ENCODE assay signal across 12 cellular contexts in genomic region chr20:57429579-57430202, GRCh38. TPM values are rescaled to one million over a fixed set of nuclear protein-coding genes. Genes with fewer than 3 reads are reported as not detected.
DNase-seq lines count a peak whose midpoint lies in the region; ATAC-seq, FAIRE-seq and TF ChIP-seq lines count a peak whose summit lies in the region.
"Had no signal": no experiment of that assay in that cellular context is flagged by ENCODE, and none has a peak within 500 bp of the region (broad histone marks: within the 10 kb centered on the region; RNA-seq: fewer than 3 reads in every experiment).

No MANE protein-coding gene starts in this region.

- ATAC-seq in RWPE2 (ENCODE audit: low read depth) (peak; percentile 76), GM18870 (IDR thresholded peaks at IDR 0.05; ENCODE audit: unreplicated experiment) (no peak), HG03460 (IDR thresholded peaks at IDR 0.05; ENCODE audit: unreplicated experiment) (no peak)

- H3K27ac ChIP-seq in RWPE2 (ENCODE audit: poor library complexity, severe bottlenecking) (no peak overlapping the region), neural progenitor cell (no peak overlapping the region)

- no peak overlapping the region for H3K9ac ChIP-seq in neural progenitor cell

- H3K4me3 ChIP-seq in RWPE2 (ENCODE audit: severe bottlenecking) (no peak overlapping the region), foreskin fibroblast (ENCODE audit: low read depth in 1 of 2, low read length in 2 of 2) (no peak overlapping the region), neural progenitor cell (no peak overlapping the region)

- TF ChIP-seq CTCF in RWPE2 (IDR thresholded peaks at IDR 0.05; ENCODE audit: poor library complexity, severe bottlenecking) (no peak), foreskin fibroblast (IDR thresholded peaks at IDR 0.05; ENCODE audit: low read depth, low read length) (no peak), neural progenitor cell (IDR thresholded peaks at IDR 0.05) (no peak)

- no peaks in the 10 kb centered on the region for H3K9me3 ChIP-seq in RWPE2 (ENCODE audit: severe bottlenecking)
- H3K9me3 ChIP-seq in neural progenitor cell (ENCODE audit: low read depth), result no peaks in the 10 kb centered on the region

- no peaks in the 10 kb centered on the region for H3K9me3 Mint-ChIP-seq in neural progenitor cell
- H3K9me3 Mint-ChIP-seq: endodermal cell had no signal

- H2AFZ ChIP-seq in neural progenitor cell (replicated peaks), result no peak overlapping the region

- H3K4me2 ChIP-seq in neural progenitor cell, result no peak overlapping the region

- peaks cover 8% of the 10 kb centered on the region for H3K4me1 ChIP-seq in RWPE2 (ENCODE audit: insufficient read depth, poor library complexity, severe bottlenecking)
- peaks cover 10% of the 10 kb centered on the region for H3K4me1 ChIP-seq in neural progenitor cell

- no peaks in the 10 kb centered on the region for H3K27me3 ChIP-seq in RWPE2 (ENCODE audit: insufficient read depth, poor library complexity, severe bottlenecking)
- no peaks in the 10 kb centered on the region for H3K27me3 ChIP-seq in neural progenitor cell

- no peak for TF ChIP-seq POLR2A in H54 (IDR thresholded peaks at IDR 0.05; ENCODE audit: low read depth, low read length)

- no peaks in the 10 kb centered on the region for H3K36me3 Mint-ChIP-seq in neural progenitor cell

- FAIRE-seq in H54 (lab: Jason Lieb, UNC), result peak; percentile 15
- FAIRE-seq: kidney had no signal

- peaks cover 7% of the 10 kb centered on the region for H3K27me3 Mint-ChIP-seq in neural progenitor cell (ENCODE audit: insufficient read depth, low read depth)

- no peaks in the 10 kb centered on the region for H3K36me3 ChIP-seq in RWPE2 (ENCODE audit: low read depth)
- H3K36me3 ChIP-seq in neural progenitor cell, result no peaks in the 10 kb centered on the region

- no peaks in the 10 kb centered on the region for H4K20me1 ChIP-seq in neural progenitor cell (ENCODE audit: low read depth)

- no peak overlapping the region for H3K27ac Mint-ChIP-seq in neural progenitor cell
- H3K27ac Mint-ChIP-seq: endodermal cell had no signal

- H3K79me2 ChIP-seq in neural progenitor cell (ENCODE audit: low read depth), result no peaks in the 10 kb centered on the region

- H3F3A ChIP-seq in neural progenitor cell (ENCODE audit: low read depth), result no peaks in the 10 kb centered on the region

- peak; percentile 61 for DNase-seq in AG20443 (ENCODE audit: low spot score)
- DNase-seq in H54 (ENCODE audit: insufficient read length, low spot score), result peak; percentile 75
- no peak for DNase-seq in RWPE2 (ENCODE audit: low spot score)
- DNase-seq in foreskin fibroblast, result peak; percentile 23 to 31
- DNase-seq in neural progenitor cell (ENCODE audit: low spot score), result no peak
- no peak for DNase-seq in NAMALWA (ENCODE audit: low spot score)
- DNase-seq: activated effector memory CD4-positive, alpha-beta T cell treated with Interleukin-2 at 50 U/mL for 16 hours; endodermal cell; kidney; NCI-H345 had no signal

- peaks cover 31% of the 10 kb centered on the region for H3K4me1 Mint-ChIP-seq in neural progenitor cell

- no peak overlapping the region for H3K4me3 Mint-ChIP-seq in neural progenitor cell
- H3K4me3 Mint-ChIP-seq: endodermal cell had no signal

RNA-seq across cellular contexts. Expression of gene RBM38, which starts 38.5 kb away (rescaled TPM):
- total RNA-seq in neural progenitor cell (ENCODE audit: low replicate concordance), result 26.6 and 53.4 TPM in 2 replicates

Comparison
In these comparisons a context has a peak if more than half of its experiments do, and no peak if none do; other contexts are left out.
1. DNase-seq: peak in AG20443 (single experiment), H54 (single experiment) and foreskin fibroblast (2 of 2); none in RWPE2 (single experiment), neural progenitor cell (single experiment) and NAMALWA (single experiment).